Comparison of ENCODE assay signal across 32 cellular contexts in genomic region chr17:37789166-37789565, GRCh38. TPM values are rescaled to one million over a fixed set of nuclear protein-coding genes. Genes with fewer than 3 reads are reported as not detected.
DNase-seq lines count a peak whose midpoint lies in the region; ATAC-seq, FAIRE-seq and TF ChIP-seq lines count a peak whose summit lies in the region.
"Had no signal": no experiment of that assay in that cellular context is flagged by ENCODE, and none has a peak within 500 bp of the region (broad histone marks: within the 10 kb centered on the region; RNA-seq: fewer than 3 reads in every experiment).

No MANE protein-coding gene starts in this region.

- H3K9me3 ChIP-seq in colonic mucosa (no peaks in the 10 kb centered on the region), kidney (ENCODE audit: control insufficient read depth in 1 of 2, low read length in 2 of 2) (no peaks in the 10 kb centered on the region), mucosa of rectum (ENCODE audit: control insufficient read depth in 2 of 2, low read length in 2 of 2) (no peaks in the 10 kb centered on the region), transverse colon (no peaks in the 10 kb centered on the region)
- H3K9me3 ChIP-seq: A549, HAP-1 had no signal

- in situ Hi-C loops in transverse colon (cut with MboI; ENCODE audit: low pct_ligation_motif_present in 1 of 4, low pct_unique_long_range_greater_than_20kb in 1 of 4, low sequenced_read_pairs in 3 of 4), result no loop called here

- no peaks in the 10 kb centered on the region for H3K36me3 ChIP-seq in colonic mucosa
- H3K36me3 ChIP-seq in kidney (ENCODE audit: control insufficient read depth in 1 of 2, insufficient read depth in 2 of 2, low read length in 2 of 2), result no peaks in the 10 kb centered on the region
- no peaks in the 10 kb centered on the region for H3K36me3 ChIP-seq in mucosa of rectum (ENCODE audit: control insufficient read depth in 2 of 2, insufficient read depth in 2 of 2, low read length in 2 of 2)
- no peaks in the 10 kb centered on the region for H3K36me3 ChIP-seq in transverse colon
- H3K36me3 ChIP-seq: HAP-1 had no signal

- DNase-seq in colonic mucosa, result peak; percentile 52
- DNase-seq in kidney, result no peak
- no peak for DNase-seq in transverse colon
- DNase-seq in posterior cingulate gyrus, result no peak
- no peak for DNase-seq in iPS-NIHi7 (ENCODE audit: extremely low spot score)
- DNase-seq in Right ventricle myocardium superior, result no peak
- DNase-seq: C1 segment of cervical spinal cord; CD4-positive, alpha-beta memory T cell; COR-L47; EL; GDM1; GOT3; HFFc6; KBM-7; MV-4-11; NCI-H1105 treated with DMSO at 0.1 percent for 48 hours; NCI-H146; NCI-H2029 treated with DMSO at 0.1 percent for 48 hours; NCI-H446 treated with DMSO at 0.1 percent for 48 hours; NCI-H526; NCI-H82; NK-92 treated with Interleukin-12 subunit alpha and Interleukin-12 subunit beta, amount 100 ng/mL, for 24 hours; RPMI8226; SHP77 had no signal

- 22 to 41% methylated on average over 3 of the region's 3 CpGs for WGBS in transverse colon (ENCODE audit: low coverage in 1 of 2), 2 donors

- H3K9ac ChIP-seq in colonic mucosa (ENCODE audit: low read depth in 2 of 2, low read length in 2 of 2) (peak overlapping the region in 1 of 2 donors; percentile 41), kidney (ENCODE audit: low read length in 2 of 2) (peak overlapping the region in 1 of 2 donors; percentile 21), mucosa of rectum (ENCODE audit: low read depth in 1 of 2, low read length in 2 of 2) (peak overlapping the region in 1 of 2 donors; percentile 34)

- no peak overlapping the region for H3K4me3 ChIP-seq in colonic mucosa
- no peak overlapping the region for H3K4me3 ChIP-seq in kidney (ENCODE audit: low read length in 2 of 2)
- H3K4me3 ChIP-seq in mucosa of rectum (ENCODE audit: low read length in 2 of 2), result peak overlapping the region in 1 of 2 donors; percentile 48
- H3K4me3 ChIP-seq in transverse colon, result peak overlapping the region in 1 of 4 donors; percentile 10
- H3K4me3 ChIP-seq: A549, GM12878, HAP-1 had no signal

- intact Hi-C loops in colonic mucosa (cut with DNase I), result no loop called here
- intact Hi-C loops in kidney (cut with DNase I), result no loop called here
- intact Hi-C loops in transverse colon (cut with DNase I; ENCODE audit: low total_unique reads), result no loop called here
- intact Hi-C loops in posterior cingulate gyrus (cut with DNase I), result no loop called here
- intact Hi-C loops in Right ventricle myocardium superior (cut with DNase I), result no loop called here

- peaks cover 10% of the 10 kb centered on the region for H3K4me1 ChIP-seq in colonic mucosa
- peaks cover 31 to 34% of the 10 kb centered on the region in 2 donors for H3K4me1 ChIP-seq in kidney (ENCODE audit: control insufficient read depth in 1 of 2, insufficient read depth in 1 of 2, low read depth in 1 of 2, low read length in 2 of 2)
- H3K4me1 ChIP-seq in mucosa of rectum (ENCODE audit: control insufficient read depth in 2 of 2, insufficient read depth in 2 of 2, low read length in 2 of 2), result peaks cover 26 to 31% of the 10 kb centered on the region in 2 donors
- H3K4me1 ChIP-seq in transverse colon, result peaks cover 0 to 35% (median 18%) of the 10 kb centered on the region in 4 donors
- H3K4me1 ChIP-seq: HAP-1 had no signal

- H3K27me3 ChIP-seq in colonic mucosa (no peaks in the 10 kb centered on the region), mucosa of rectum (ENCODE audit: control insufficient read depth in 2 of 2, insufficient read depth in 2 of 2, low read length in 2 of 2) (peaks cover 0 to 5% of the 10 kb centered on the region in 2 donors), transverse colon (peaks cover 8% of the 10 kb centered on the region)

- FAIRE-seq in kidney (lab: Jason Lieb, UNC), result no peak
- FAIRE-seq: A549, GM12878, HTR-8/SVneo had no signal

- peak overlapping the region; percentile 78 for H3K27ac ChIP-seq in colonic mucosa
- H3K27ac ChIP-seq in kidney (ENCODE audit: low read depth in 2 of 2, low read length in 2 of 2), result peak overlapping the region; percentile 79 to 87
- peak overlapping the region; percentile 76 to 79 for H3K27ac ChIP-seq in mucosa of rectum (ENCODE audit: low read depth in 2 of 2, low read length in 2 of 2)
- H3K27ac ChIP-seq in transverse colon, result peak overlapping the region; percentile 72 to 79 (median 77)

- no peak for TF ChIP-seq EP300 in transverse colon (IDR thresholded peaks at IDR 0.05; ENCODE audit: low read depth)

- no peak for TF ChIP-seq POLR2A in transverse colon (IDR thresholded peaks at IDR 0.05)

- no peak for TF ChIP-seq CTCF in colonic mucosa (IDR thresholded peaks at IDR 0.05)
- no peak for TF ChIP-seq CTCF in kidney (IDR thresholded peaks at IDR 0.05; ENCODE audit: borderline replicate concordance, extremely low read depth, insufficient read depth)
- TF ChIP-seq CTCF in transverse colon (IDR thresholded peaks at IDR 0.05), result no peak

- no peak for ATAC-seq in Right ventricle myocardium superior (ENCODE audit: poor library complexity)
- ATAC-seq: A549, GM12878 had no signal

RNA-seq across cellular contexts. Expression of gene HNF1B, which starts 44.3 kb away (rescaled TPM):
- total RNA-seq in colonic mucosa, result 10 to 100 TPM; 28.0 to 34.8 TPM
- total RNA-seq in kidney, result 185 TPM
- 84.1 TPM for polyA plus RNA-seq in kidney (ENCODE audit: insufficient read depth, low read depth, low replicate concordance)
- total RNA-seq in transverse colon, result 10 to 100 TPM; 22.7 to 35.2 (median 24.9) TPM
- total RNA-seq in Right ventricle myocardium superior, result not detected
- total RNA-seq: CD4-positive, alpha-beta memory T cell; HFFc6; LHCN-M2; MCF 10A; SK-MEL-5 had no signal
- polyA plus RNA-seq: CD4-positive, alpha-beta memory T cell had no signal

Comparison
In these comparisons a context has a peak if more than half of its experiments do, and no peak if none do; other contexts are left out.
1. RNA of gene HNF1B, which starts 44.3 kb away (total RNA-seq): 185 TPM in kidney (single experiment), 28.0 to 34.8 TPM in colonic mucosa and 22.7 to 35.2 TPM in transverse colon; not detected in Right ventricle myocardium superior (single experiment); every median in the first group is over 10 times any median in the second.
2. Peak in every context shown above with its lines, with median percentiles within 50 percentile points of each other: H3K27ac ChIP-seq.